ENCODE assay signal across 9 cellular contexts in the genomic region with DNA sequence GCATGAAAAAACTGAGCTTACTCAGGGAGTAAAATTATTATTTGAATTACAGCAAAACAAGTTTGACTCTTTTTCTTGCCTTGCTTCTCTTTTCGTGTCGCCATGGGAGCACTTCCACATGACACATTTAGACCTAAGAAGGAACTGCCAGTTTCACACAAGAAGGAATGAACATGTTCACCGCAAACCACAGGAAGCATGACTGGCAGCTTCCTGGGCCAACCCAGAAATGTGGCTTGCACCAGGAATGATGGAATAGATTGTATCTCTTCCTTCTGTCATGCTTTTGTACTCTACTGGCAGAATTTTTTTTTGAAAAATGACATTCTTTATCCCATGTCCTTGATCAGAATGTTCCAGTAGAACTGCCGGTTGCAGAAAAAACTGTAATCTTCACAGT. TPM values are rescaled to one million over a fixed set of nuclear protein-coding genes. Genes with fewer than 3 reads are reported as not detected.
A peak's percentile ranks its signal among the peaks of the same experiment; 100 is the strongest.
DNase-seq lines count a peak whose midpoint lies in the region; ATAC-seq and TF ChIP-seq lines count a peak whose summit lies in the region.
"Had no signal": no experiment of that assay in that cellular context is flagged by ENCODE, and none has a peak within 500 bp of the region (broad histone marks: within the 10 kb centered on the region; RNA-seq: fewer than 3 reads in every experiment).

No MANE protein-coding gene starts in this region.

- intact Hi-C loops in mammary epithelial cell (cut with micrococcal nuclease) (no loop called here), transverse colon (cut with DNase I; ENCODE audit: low total_unique reads) (no loop called here)

- CTCF ChIA-PET in mammary epithelial cell (lab: Charles Lee; ENCODE audit: low non-redundant PET), result no interaction called here

- H3K36me3 Mint-ChIP-seq in HFFc6 (ENCODE audit: low read depth) (no peaks in the 10 kb centered on the region), T-helper 17 cell (ENCODE audit: low read depth) (no peaks in the 10 kb centered on the region)

- H3K4me3 Mint-ChIP-seq in HFFc6, result no peak overlapping the region
- H3K4me3 Mint-ChIP-seq in T-helper 17 cell, result peak overlapping the region; percentile 83

- H3K9me3 ChIP-seq in T-helper 17 cell (ENCODE audit: control insufficient read depth, low read length, poor library complexity, severe bottlenecking), result no peaks in the 10 kb centered on the region
- no peaks in the 10 kb centered on the region for H3K9me3 ChIP-seq in mammary epithelial cell (replicated peaks; ENCODE audit: insufficient read depth, low read length)
- H3K9me3 ChIP-seq in transverse colon, result no peaks in the 10 kb centered on the region

- no peak overlapping the region for H3K4me3 ChIP-seq in mammary epithelial cell (replicated peaks in 1 of 3; ENCODE audit: insufficient read depth in 1 of 3, low read depth in 2 of 3, low read length in 3 of 3)
- no peak overlapping the region for H3K4me3 ChIP-seq in transverse colon

- peak overlapping the region; percentile 69 for H2AFZ ChIP-seq in mammary epithelial cell (ENCODE audit: low read depth, low read length)

- in situ Hi-C loops in mammary epithelial cell (cut with MboI; ENCODE audit: low sequenced_read_pairs in 2 of 2), result no loop called here
- in situ Hi-C loops in transverse colon (cut with MboI; ENCODE audit: low pct_ligation_motif_present in 1 of 4, low pct_unique_long_range_greater_than_20kb in 1 of 4, low sequenced_read_pairs in 3 of 4), result no loop called here

- H3K79me2 ChIP-seq in mammary epithelial cell (ENCODE audit: insufficient read depth, low read length), result no peaks in the 10 kb centered on the region

- no peaks in the 10 kb centered on the region for H3K9me3 Mint-ChIP-seq in HFFc6

- H3K4me2 ChIP-seq in mammary epithelial cell (ENCODE audit: insufficient read depth, low read depth, low read length), result peak overlapping the region; percentile 3
- H3K4me2 ChIP-seq: KMS-11 had no signal

- WGBS in mammary epithelial cell (ENCODE audit: low coverage, missing lambda C conversion rate), result 60% methylated on average over 4 of the region's 4 CpGs
- WGBS in transverse colon (ENCODE audit: low coverage in 1 of 2), 2 donors, result 65 to 79% methylated on average over 4 of the region's 4 CpGs

- ATAC-seq in T-helper 17 cell, result peak; percentile 91
- no peak for ATAC-seq in GM19328 (IDR thresholded peaks at IDR 0.05; ENCODE audit: unreplicated experiment)

- H3K4me1 Mint-ChIP-seq in HFFc6 (ENCODE audit: low read depth), result peaks cover 10% of the 10 kb centered on the region
- peaks cover 18% of the 10 kb centered on the region for H3K4me1 Mint-ChIP-seq in T-helper 17 cell

- H3K36me3 ChIP-seq in mammary epithelial cell (ENCODE audit: insufficient read depth, low read length) (no peaks in the 10 kb centered on the region), transverse colon (no peaks in the 10 kb centered on the region)

- H3K9ac ChIP-seq in mammary epithelial cell (ENCODE audit: insufficient read depth, low read length), result no peak overlapping the region
- H3K9ac ChIP-seq: KMS-11 had no signal

- no peaks in the 10 kb centered on the region for H4K20me1 ChIP-seq in mammary epithelial cell (ENCODE audit: insufficient read depth, low read length)

- H3K27me3 ChIP-seq in mammary epithelial cell (ENCODE audit: insufficient read depth, low read length), result no peaks in the 10 kb centered on the region
- no peaks in the 10 kb centered on the region for H3K27me3 ChIP-seq in transverse colon

- dilution Hi-C loops in mammary epithelial cell (cut with HindIII; ENCODE audit: low sequenced_read_pairs), result no loop called here

- TF ChIP-seq EP300 in transverse colon (IDR thresholded peaks at IDR 0.05; ENCODE audit: low read depth), result no peak

- no peak overlapping the region for H3K27ac Mint-ChIP-seq in HFFc6
- H3K27ac Mint-ChIP-seq in T-helper 17 cell, result peak overlapping the region; percentile 54

- TF ChIP-seq POLR2A in transverse colon (IDR thresholded peaks at IDR 0.05), result no peak

- H3K27me3 Mint-ChIP-seq in HFFc6 (ENCODE audit: insufficient read depth), result no peaks in the 10 kb centered on the region; the same call in 1 of the 2 replicates
- peaks cover 8% of the 10 kb centered on the region for H3K27me3 Mint-ChIP-seq in T-helper 17 cell

- no TSS peak for BruUV-seq in mammary epithelial cell (replicated peaks; lab: Mats Ljungman, UMichigan)

- peaks cover 34% of the 10 kb centered on the region for H3K4me1 ChIP-seq in mammary epithelial cell (ENCODE audit: insufficient read depth, low read length)
- H3K4me1 ChIP-seq in transverse colon, result peaks cover 0 to 3% (median 0%) of the 10 kb centered on the region in 4 donors

- TF ChIP-seq CTCF in HFFc6 (IDR thresholded peaks at IDR 0.05), result no peak
- TF ChIP-seq CTCF in mammary epithelial cell (conservative IDR thresholded peaks at IDR 0.05 in 1 of 2, IDR thresholded peaks at IDR 0.05 in 1 of 2; ENCODE audit: extremely low read depth in 1 of 2, insufficient read depth in 1 of 2, low read depth in 1 of 2, low read length in 2 of 2), result no peak
- TF ChIP-seq CTCF in transverse colon (IDR thresholded peaks at IDR 0.05), result no peak

- peak; percentile 64 for DNase-seq in HFFc6
- DNase-seq in T-helper 17 cell, result peak in 2 of 3 donors; percentile 5 to 28
- DNase-seq in mammary epithelial cell, result peak; percentile 96
- peak; percentile 88 for DNase-seq in medulla oblongata (ENCODE audit: extremely low spot score)
- peak; percentile 32 for DNase-seq in transverse colon
- DNase-seq in NCI-H1092 (lab: John Stamatoyannopoulos, UW), result no peak
- no peak for DNase-seq in GOT3 (lab: John Stamatoyannopoulos, UW)

- H3K27ac ChIP-seq in mammary epithelial cell (ENCODE audit: insufficient read depth, low read depth, low read length) (no peak overlapping the region), transverse colon (no peak overlapping the region)
- H3K27ac ChIP-seq: KMS-11 had no signal

RNA-seq across cellular contexts. Expression of gene MAN2A1, which starts 32.9 kb away (rescaled TPM):
- 10 to 100 TPM; 29.1 to 47.7 (median 39.0) TPM for total RNA-seq in HFFc6 (2021; fragmentation: NEBNext Ultra II Directional; extraction: Animal tissue kit (Norgen Biotek cat#: 25700))
- 10 to 100 TPM; 51.6 to 53.3 TPM for total RNA-seq in T-helper 17 cell
- total RNA-seq in mammary epithelial cell, result 10 to 100 TPM; 54.4 to 97.4 TPM
- polyA plus RNA-seq in mammary epithelial cell, result 17.9 TPM
- polyA minus RNA-seq in mammary epithelial cell, result 33.9 TPM
- 10 to 100 TPM; 39.2 to 95.3 (median 70.4) TPM for total RNA-seq in transverse colon

Comparison
In these comparisons a context has a peak if more than half of its experiments do, and no peak if none do; other contexts are left out.
1. DNase-seq: peak in HFFc6 (single experiment), T-helper 17 cell (2 of 3), mammary epithelial cell (single experiment), medulla oblongata (single experiment) and transverse colon (single experiment); none in NCI-H1092 (single experiment) and GOT3 (single experiment).